Comparison of ENCODE assay signal across 9 cellular contexts in the genomic region with DNA sequence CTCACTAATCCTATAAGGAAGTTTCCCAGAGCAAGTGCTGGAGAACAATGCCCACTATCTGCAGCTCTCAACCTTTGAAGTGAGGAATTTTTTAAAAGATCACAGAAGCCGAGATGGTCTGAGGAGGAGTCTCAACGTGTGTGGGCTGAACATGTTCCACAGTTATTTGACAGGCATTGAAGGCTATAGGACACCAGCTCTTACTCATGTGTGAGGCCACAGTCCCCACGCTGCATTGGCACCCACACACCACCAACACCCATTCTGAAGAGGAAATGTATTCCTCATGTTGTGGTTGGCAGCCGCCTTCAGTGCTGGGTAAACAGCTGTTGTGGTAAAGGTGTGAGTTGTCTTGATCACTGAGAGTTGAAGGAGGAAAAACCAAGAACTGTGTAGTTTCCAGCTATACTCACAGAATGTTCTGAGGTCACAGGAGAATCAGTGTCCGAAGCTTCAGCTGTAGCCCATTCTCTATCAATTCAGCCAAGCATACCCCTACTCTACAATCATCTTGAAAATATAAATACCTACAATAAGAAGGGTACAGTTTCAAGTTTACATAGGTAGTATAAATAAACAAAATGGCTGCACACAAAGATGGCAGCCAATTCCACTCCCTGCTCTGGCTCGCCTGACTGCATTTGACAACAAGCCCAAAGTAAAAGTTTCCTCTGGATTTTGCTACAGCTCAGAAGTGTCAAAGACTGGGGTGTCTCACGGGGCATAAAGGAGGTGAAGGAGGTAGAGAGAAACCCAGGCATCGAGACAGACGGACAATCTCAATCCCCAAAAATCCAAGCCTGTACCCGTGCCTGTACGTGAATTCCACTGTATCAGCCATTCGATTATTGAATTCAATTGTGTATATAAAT. TPM values are rescaled to one million over a fixed set of nuclear protein-coding genes. Genes with fewer than 3 reads are reported as not detected.
DNase-seq lines count a peak whose midpoint lies in the region; ATAC-seq and TF ChIP-seq lines count a peak whose summit lies in the region.
"Had no signal": no experiment of that assay in that cellular context is flagged by ENCODE, and none has a peak within 500 bp of the region (broad histone marks: within the 10 kb centered on the region; RNA-seq: fewer than 3 reads in every experiment).

No MANE protein-coding gene starts in this region.

- peaks cover 2% of the 10 kb centered on the region for H3K9me3 Mint-ChIP-seq in CD8-positive, alpha-beta T cell

- CTCF ChIA-PET in CD8-positive, alpha-beta T cell (lab: Charles Lee) = interaction anchor here (0.9 to 2.8 kb wide), 8 partner anchors 9 to 188 kb away, joined by 3 to 14 read pairs (median 4); no protein-coding TSS in a partner anchor

- peaks cover 22% of the 10 kb centered on the region for H3K36me3 Mint-ChIP-seq in CD8-positive, alpha-beta T cell

- no peak overlapping the region for H3K27ac Mint-ChIP-seq in CD8-positive, alpha-beta T cell

- peak; percentile 96 for ATAC-seq in CD8-positive, alpha-beta T cell
- ATAC-seq in GM21723 (IDR thresholded peaks at IDR 0.05; ENCODE audit: unreplicated experiment) = peak; percentile 86

- no peak overlapping the region for H3K4me3 Mint-ChIP-seq in CD8-positive, alpha-beta T cell

- H3K36me3 ChIP-seq in CD8-positive, alpha-beta T cell (ENCODE audit: insufficient read depth, low read length) = no peaks in the 10 kb centered on the region
- H3K36me3 ChIP-seq in vagina = no peaks in the 10 kb centered on the region

- H3K4me3 ChIP-seq in CD8-positive, alpha-beta T cell (ENCODE audit: low read depth, low read length) = peak overlapping the region; percentile 18
- H3K4me3 ChIP-seq in vagina = no peak overlapping the region

- no peak for TF ChIP-seq POLR2A in vagina (IDR thresholded peaks at IDR 0.05)

- H3K27me3 ChIP-seq in CD8-positive, alpha-beta T cell (ENCODE audit: insufficient read depth, low read length) = no peaks in the 10 kb centered on the region
- no peaks in the 10 kb centered on the region for H3K27me3 ChIP-seq in vagina

- H3K9me3 ChIP-seq in CD8-positive, alpha-beta T cell (ENCODE audit: low read length) = no peaks in the 10 kb centered on the region
- no peaks in the 10 kb centered on the region for H3K9me3 ChIP-seq in vagina

- intact Hi-C loops in CD8-positive, alpha-beta T cell (cut with DNase I, micrococcal nuclease) = loop anchor here (1.0 to 2.0 kb wide), 6 partner anchors 9 to 39 kb away; no protein-coding TSS in a partner anchor
- intact Hi-C loops in vagina (cut with DNase I) = no loop called here

- POLR2A ChIA-PET in CD8-positive, alpha-beta T cell (lab: Charles Lee) = interaction anchor here (0.6 to 3.7 kb wide), 14 partner anchors 9 to 354 kb away, joined by 3 to 32 read pairs (median 4); no protein-coding TSS in a partner anchor

- H3K27me3 Mint-ChIP-seq in CD8-positive, alpha-beta T cell (ENCODE audit: low read depth) = no peaks in the 10 kb centered on the region

- peaks cover 38% of the 10 kb centered on the region for H3K4me1 Mint-ChIP-seq in CD8-positive, alpha-beta T cell (ENCODE audit: low read depth)

- H3K4me1 ChIP-seq in CD8-positive, alpha-beta T cell (ENCODE audit: insufficient read depth, low read length) = peaks cover 75% of the 10 kb centered on the region
- no peaks in the 10 kb centered on the region for H3K4me1 ChIP-seq in vagina

- no peak for TF ChIP-seq CTCF in CD8-positive, alpha-beta T cell (IDR thresholded peaks at IDR 0.05)
- TF ChIP-seq CTCF in vagina (IDR thresholded peaks at IDR 0.05) = no peak

- DNase-seq in CD8-positive, alpha-beta T cell = peak; percentile 64 to 88 (median 75)
- peak; percentile 44 for DNase-seq in MV-4-11 (lab: John Stamatoyannopoulos, UW)
- DNase-seq in activated naive CD4-positive, alpha-beta T cell (lab: John Stamatoyannopoulos, UW) = peak; percentile 39 to 61 (median 48)
- peak; percentile 74 to 79 for DNase-seq in stimulated activated CD4-positive, alpha-beta T cell treated with anti-CD3 and anti-CD28 coated beads, Interleukin-12 subunit alpha, Interleukin-12 subunit beta, amount 100 ng/mL, for 24 hours (ENCODE audit: low read depth in 2 of 2)
- DNase-seq in cortex of kidney (lab: John Stamatoyannopoulos, UW) = no peak
- DNase-seq in AG08396 (ENCODE audit: low spot score) = no peak
- DNase-seq in vagina (ENCODE audit: extremely low spot score in 2 of 2) = no peak

- peak overlapping the region; percentile 25 for H3K27ac ChIP-seq in CD8-positive, alpha-beta T cell (ENCODE audit: low read depth, low read length)
- H3K27ac ChIP-seq in vagina = no peak overlapping the region
- H3K27ac ChIP-seq: C4-2B had no signal

RNA-seq across cellular contexts. Expression of gene CD226, which starts 12.1 kb away (rescaled TPM):
- total RNA-seq in CD8-positive, alpha-beta T cell = 10 to 100 TPM; 20.1 TPM
- 6.4 TPM for total RNA-seq in vagina

Comparison
In these comparisons a context has a peak if more than half of its experiments do, and no peak if none do; other contexts are left out.
1. DNase-seq: peak in CD8-positive, alpha-beta T cell (7 of 7), MV-4-11 (single experiment), activated naive CD4-positive, alpha-beta T cell (4 of 4) and stimulated activated CD4-positive, alpha-beta T cell treated with anti-CD3 and anti-CD28 coated beads, Interleukin-12 subunit alpha, Interleukin-12 subunit beta, amount 100 ng/mL, for 24 hours (2 of 2); none in cortex of kidney (single experiment), AG08396 (single experiment) and vagina (0 of 2).